22 cellular contexts compared by ENCODE assay signal in genomic region chr9:107827884-107828283, GRCh38.
"Had no signal": no experiment of that assay in that cellular context is flagged by ENCODE, and none has a peak within 500 bp of the region (broad histone marks: within the 10 kb centered on the region; RNA-seq: fewer than 3 reads in every experiment).

No MANE protein-coding gene starts in this region.

- ATAC-seq: effector memory CD8-positive, alpha-beta T cell; esophagus mucosa; gastrocnemius medialis; left lung; lower lobe of right lung; naive thymus-derived CD4-positive, alpha-beta T cell had no signal

- H3K4me1 ChIP-seq: esophagus squamous epithelium, gastrocnemius medialis, left lung, lower lobe of right lung had no signal

- H3K9me3 ChIP-seq: esophagus squamous epithelium, gastrocnemius medialis, left lung, lower lobe of right lung had no signal

- H3K27me3 ChIP-seq: esophagus squamous epithelium, gastrocnemius medialis, heart right ventricle had no signal

- H3K36me3 ChIP-seq: esophagus squamous epithelium, gastrocnemius medialis, heart right ventricle, left lung, lower lobe of right lung had no signal

- H3K4me3 ChIP-seq: coronary artery, esophagus squamous epithelium, gastrocnemius medialis, heart right ventricle, left lung, lower lobe of right lung had no signal

- H3K27ac ChIP-seq: coronary artery, epithelial cell of prostate, esophagus squamous epithelium, gastrocnemius medialis, heart right ventricle, left lung, lower lobe of right lung had no signal

- FAIRE-seq: endometrium, islet of Langerhans, keratinocyte had no signal

- DNase-seq: effector CD8-positive, alpha-beta T cell; effector memory CD8-positive, alpha-beta T cell; endodermal cell; esophagus squamous epithelium; foreskin fibroblast; foreskin melanocyte; gastrocnemius medialis; glutamatergic neuron; head of caudate nucleus; heart right ventricle; hippocampal formation; left lung; left ventricle myocardium superior; lower lobe of right lung; mesenchymal stem cell; naive thymus-derived CD4-positive, alpha-beta T cell had no signal
